In the genomic region with DNA sequence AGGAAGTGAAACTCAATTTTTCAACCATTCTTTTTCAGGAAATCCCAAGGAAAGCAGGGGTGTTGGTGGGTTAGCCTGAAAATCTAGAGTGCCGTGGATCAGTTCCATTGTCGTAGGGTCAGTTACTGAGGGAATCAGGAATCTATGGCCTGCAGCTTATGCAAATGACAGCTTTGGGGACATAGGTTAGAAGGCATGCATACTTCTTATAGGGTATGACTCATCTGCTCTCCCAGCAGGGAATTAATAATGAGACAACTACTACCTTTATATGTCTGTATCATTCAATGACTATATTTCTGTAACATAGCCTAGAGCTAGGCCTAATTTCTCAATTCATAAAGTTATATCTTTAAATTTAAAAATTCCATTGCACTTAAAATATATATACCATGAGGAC, we compare ENCODE assay signal across 23 cellular contexts.
"Had no signal": no experiment of that assay in that cellular context is flagged by ENCODE, and none has a peak within 500 bp of the region (broad histone marks: within the 10 kb centered on the region; RNA-seq: fewer than 3 reads in every experiment).

No MANE protein-coding gene starts in this region.

- H3K36me3 ChIP-seq: prostate gland had no signal

- H3K4me1 ChIP-seq: prostate gland, right atrium auricular region, testis, tibial artery had no signal

- H3K4me3 ChIP-seq: dorsolateral prefrontal cortex, prostate gland, right atrium auricular region, smooth muscle cell, testis, tibial artery had no signal

- H3K27ac Mint-ChIP-seq: naive thymus-derived CD8-positive, alpha-beta T cell; nephron progenitor cell; stimulated activated effector memory CD8-positive, alpha-beta T cell treated with anti-CD3 and anti-CD28 coated beads, Interleukin-12 subunit alpha, Interleukin-12 subunit beta, amount 100 ng/mL, for 72 hours; type B pancreatic cell had no signal

- H3K27ac ChIP-seq: dorsolateral prefrontal cortex, prostate gland, right atrium auricular region, testis, tibial artery had no signal

- H3K27me3 ChIP-seq: right atrium auricular region, testis, tibial artery had no signal

- ATAC-seq: left lobe of liver; naive thymus-derived CD8-positive, alpha-beta T cell; sciatic nerve; stimulated activated effector memory CD8-positive, alpha-beta T cell treated with anti-CD3 and anti-CD28 coated beads, Interleukin-12 subunit alpha, Interleukin-12 subunit beta, amount 100 ng/mL, for 72 hours; stimulated activated naive CD8-positive, alpha-beta T cell treated with anti-CD3 and anti-CD28 coated beads, Interleukin-15, Interleukin-2, amounts not matched to agents 100 U/mL and 50 U/mL, for 24 hours had no signal

- DNase-seq: dorsolateral prefrontal cortex; effector CD4-positive, alpha-beta T cell; hypothalamus; kidney; mesenchymal stem cell; midbrain; naive thymus-derived CD8-positive, alpha-beta T cell; nephron progenitor cell; nucleus accumbens; stimulated activated CD4-positive, alpha-beta T cell treated with anti-CD3 and anti-CD28 coated beads, Interleukin-12 subunit alpha, Interleukin-12 subunit beta, amount 100 ng/mL, for 4 hours; stimulated activated CD4-positive, alpha-beta T cell treated with anti-CD3 and anti-CD28 coated beads, Interleukin-2, amount 100 ng/mL, for 24 hours; stimulated activated CD4-positive, alpha-beta T cell treated with anti-CD3 and anti-CD28 coated beads, Interleukin-4, amount 100 ng/mL, for 24 hours; stimulated activated naive CD8-positive, alpha-beta T cell treated with anti-CD3 and anti-CD28 coated beads, Interleukin-15, Interleukin-2, amounts not matched to agents 100 U/mL and 50 U/mL, for 24 hours; substantia nigra; testis; tibial artery had no signal

- H3K4me1 Mint-ChIP-seq: nephron progenitor cell; stimulated activated effector memory CD8-positive, alpha-beta T cell treated with anti-CD3 and anti-CD28 coated beads, Interleukin-12 subunit alpha, Interleukin-12 subunit beta, amount 100 ng/mL, for 72 hours had no signal

- H3K9me3 ChIP-seq: prostate gland, testis had no signal

- H3K4me3 Mint-ChIP-seq: naive thymus-derived CD8-positive, alpha-beta T cell; nephron progenitor cell; stimulated activated effector memory CD8-positive, alpha-beta T cell treated with anti-CD3 and anti-CD28 coated beads, Interleukin-12 subunit alpha, Interleukin-12 subunit beta, amount 100 ng/mL, for 72 hours; type B pancreatic cell had no signal

- H3K27me3 Mint-ChIP-seq: naive thymus-derived CD8-positive, alpha-beta T cell; type B pancreatic cell had no signal
